In genomic region chr2:1794821-1795220, GRCh38 we compare ENCODE assay signal across 20 cellular contexts. TPM values are rescaled to one million over a fixed set of nuclear protein-coding genes. Genes with fewer than 3 reads are reported as not detected.
A peak's percentile ranks its signal among the peaks of the same experiment; 100 is the strongest.
DNase-seq lines count a peak whose midpoint lies in the region; ATAC-seq and TF ChIP-seq lines count a peak whose summit lies in the region.
"Had no signal": no experiment of that assay in that cellular context is flagged by ENCODE, and none has a peak within 500 bp of the region (broad histone marks: within the 10 kb centered on the region; RNA-seq: fewer than 3 reads in every experiment).

No MANE protein-coding gene starts in this region.

- no peaks in the 10 kb centered on the region for H3F3A ChIP-seq in neural progenitor cell (ENCODE audit: low read depth)

- 51 to 76% methylated on average over 9 of the region's 9 CpGs for WGBS in testis, 2 donors

- H3K27me3 ChIP-seq in neural progenitor cell = no peaks in the 10 kb centered on the region
- no peaks in the 10 kb centered on the region for H3K27me3 ChIP-seq in testis
- H3K27me3 ChIP-seq: MG63, Peyer's patch had no signal

- H3K4me3 ChIP-seq in neural progenitor cell (no peak overlapping the region), testis (no peak overlapping the region)
- H3K4me3 ChIP-seq: GM23338, MG63, Peyer's patch had no signal

- H3K36me3 Mint-ChIP-seq in brain = peaks cover 8% of the 10 kb centered on the region
- peaks cover 1% of the 10 kb centered on the region for H3K36me3 Mint-ChIP-seq in neural progenitor cell
- H3K36me3 Mint-ChIP-seq: CD4-positive, alpha-beta memory T cell had no signal

- TF ChIP-seq CTCF in brain (conservative IDR thresholded peaks at IDR 0.05) = no peak
- TF ChIP-seq CTCF in neural progenitor cell (IDR thresholded peaks at IDR 0.05) = no peak
- no peak for TF ChIP-seq CTCF in testis (IDR thresholded peaks at IDR 0.05)

- peak overlapping the region; percentile 98 for H3K27ac ChIP-seq in KOPT-K1 (ENCODE audit: low read depth, low read length, poor library complexity, severe bottlenecking)
- H3K27ac ChIP-seq in neural progenitor cell = no peak overlapping the region
- H3K27ac ChIP-seq in testis = peak overlapping the region; percentile 31 to 57

- intact Hi-C loops in testis (cut with DNase I; ENCODE audit: low total_unique reads) = no loop called here

- no peak for TF ChIP-seq POLR2A in testis (IDR thresholded peaks at IDR 0.05)

- H3K4me3 Mint-ChIP-seq in brain (no peak overlapping the region), neural progenitor cell (no peak overlapping the region)
- H3K4me3 Mint-ChIP-seq: GM23338 had no signal

- no peak overlapping the region for H3K9ac ChIP-seq in neural progenitor cell

- no peak overlapping the region for H3K4me2 ChIP-seq in neural progenitor cell
- H3K4me2 ChIP-seq: GM23338 had no signal

- H3K4me1 ChIP-seq in neural progenitor cell (no peaks in the 10 kb centered on the region), testis (peaks cover 9% of the 10 kb centered on the region)
- H3K4me1 ChIP-seq: Caco-2, Peyer's patch had no signal

- ATAC-seq in HG02973 (IDR thresholded peaks at IDR 0.05; ENCODE audit: unreplicated experiment) = no peak
- no peak for ATAC-seq in GM21381 (IDR thresholded peaks at IDR 0.05; ENCODE audit: unreplicated experiment)
- ATAC-seq: HCT116 had no signal

- no peak overlapping the region for H2AFZ ChIP-seq in neural progenitor cell (replicated peaks)
- H2AFZ ChIP-seq: GM23338 had no signal

- H3K9me3 ChIP-seq in KOPT-K1 (ENCODE audit: insufficient read depth, low read length, poor library complexity, severe bottlenecking) = no peaks in the 10 kb centered on the region
- H3K9me3 ChIP-seq in neural progenitor cell (ENCODE audit: low read depth) = no peaks in the 10 kb centered on the region
- no peaks in the 10 kb centered on the region for H3K9me3 ChIP-seq in testis
- H3K9me3 ChIP-seq: Caco-2, Peyer's patch had no signal

- no peaks in the 10 kb centered on the region for H4K20me1 ChIP-seq in neural progenitor cell (ENCODE audit: low read depth)

- H3K27me3 Mint-ChIP-seq in brain = peaks cover 5% of the 10 kb centered on the region
- H3K27me3 Mint-ChIP-seq in neural progenitor cell (ENCODE audit: insufficient read depth, low read depth) = peaks cover 13% of the 10 kb centered on the region

- peaks cover 56% of the 10 kb centered on the region for H3K4me1 Mint-ChIP-seq in brain
- H3K4me1 Mint-ChIP-seq in neural progenitor cell = peaks cover 21% of the 10 kb centered on the region
- H3K4me1 Mint-ChIP-seq: GM23338 had no signal

- no peaks in the 10 kb centered on the region for H3K79me2 ChIP-seq in neural progenitor cell (ENCODE audit: low read depth)

- DNase-seq in neural progenitor cell (ENCODE audit: low spot score) (no peak), testis (no peak), SK-N-DZ (ENCODE audit: low spot score) (no peak)
- DNase-seq: Caco-2; CD4-positive, alpha-beta memory T cell; Kasumi-1; MG63; NCI-H1417; NCI-H1694 treated with DMSO at 0.1 percent for 48 hours; NCI-H2081 treated with DMSO at 0.1 percent for 48 hours; NCI-H446; NCI-H526; Peyer's patch had no signal

- peaks cover under 1% of the 10 kb centered on the region; the same call in 1 of the 2 replicates for H3K36me3 ChIP-seq in KOPT-K1 (ENCODE audit: insufficient read depth, low read length)
- H3K36me3 ChIP-seq in neural progenitor cell = no peaks in the 10 kb centered on the region
- no peaks in the 10 kb centered on the region for H3K36me3 ChIP-seq in testis (ENCODE audit: low read depth, missing control alignments)
- H3K36me3 ChIP-seq: MG63, Peyer's patch had no signal

- H3K9me3 Mint-ChIP-seq in brain (no peaks in the 10 kb centered on the region), neural progenitor cell (peaks cover 2% of the 10 kb centered on the region)
- H3K9me3 Mint-ChIP-seq: GM23338 had no signal

- peak overlapping the region in 3 of 5 experiments; percentile 30 to 70 (median 42) for H3K27ac Mint-ChIP-seq in brain
- peak overlapping the region; percentile 82 for H3K27ac Mint-ChIP-seq in neural progenitor cell
- H3K27ac Mint-ChIP-seq: GM23338 had no signal

RNA-seq across cellular contexts. Expression of gene PXDN, which starts 50.5 kb away (rescaled TPM):
- polyA plus RNA-seq in brain (ENCODE audit: insufficient read depth, low read depth, low replicate concordance) = 6.9 TPM
- total RNA-seq in neural progenitor cell (ENCODE audit: low replicate concordance) = 118 and 128 TPM in 2 replicates
- 10 to 100 TPM; 33.8 to 41.8 TPM for total RNA-seq in testis
- 26.7 TPM for polyA plus RNA-seq in testis (ENCODE audit: insufficient read depth, low read depth, low replicate concordance)
- 29.4 and 37.6 TPM in 2 replicates for polyA plus RNA-seq in SK-N-DZ (2014; cell fraction: cytosol; rRNA removed)
- polyA plus RNA-seq in SK-N-DZ (2014; cell fraction: nucleus; rRNA removed) = 65.5 and 125 TPM in 2 replicates
- total RNA-seq: CD4-positive, alpha-beta memory T cell; OCI-LY7 had no signal
